Comparison of ENCODE assay signal across 26 cellular contexts in the genomic region with DNA sequence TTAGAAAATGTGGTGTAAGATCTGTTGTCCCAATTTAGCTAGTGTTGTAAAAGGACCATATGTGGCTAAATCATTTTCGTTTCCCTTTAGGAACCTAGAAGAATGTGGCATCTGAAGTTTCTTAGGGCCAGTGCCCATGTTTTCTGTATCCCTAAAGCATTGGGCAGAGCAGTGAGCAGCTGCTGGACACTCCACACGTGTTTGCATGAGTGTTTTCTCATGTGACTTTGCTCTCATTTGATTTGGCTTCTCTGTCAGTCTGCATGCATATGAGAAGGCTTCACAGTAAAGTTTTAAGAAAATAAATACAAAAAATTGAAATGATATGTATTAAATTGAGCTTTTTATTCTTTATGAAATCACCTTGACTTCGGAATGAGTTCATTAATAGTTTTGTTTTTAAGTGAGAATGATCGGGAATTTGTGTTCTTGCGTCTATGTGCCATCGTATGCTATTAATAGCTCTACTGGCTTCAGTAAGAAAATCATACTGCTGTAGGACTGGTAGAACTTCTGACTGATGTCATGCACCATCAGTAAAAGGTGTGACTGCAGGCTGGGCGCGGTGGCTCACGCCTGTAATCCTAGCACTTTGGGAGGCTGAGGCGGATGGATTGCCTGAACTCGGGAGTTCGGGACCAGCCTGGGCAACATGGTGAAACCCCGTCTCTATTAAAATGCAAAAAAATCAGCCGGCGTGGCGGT.
A peak's percentile ranks its signal among the peaks of the same experiment; 100 is the strongest.
DNase-seq lines count a peak whose midpoint lies in the region; ATAC-seq and TF ChIP-seq lines count a peak whose summit lies in the region.
"Had no signal": no experiment of that assay in that cellular context is flagged by ENCODE, and none has a peak within 500 bp of the region (broad histone marks: within the 10 kb centered on the region; RNA-seq: fewer than 3 reads in every experiment).

No MANE protein-coding gene starts in this region.

- H3K4me1 ChIP-seq in CD8-positive, alpha-beta T cell (ENCODE audit: insufficient read depth, low read length) = no peaks in the 10 kb centered on the region
- peaks cover 0 to 16% (median 0%) of the 10 kb centered on the region in 4 donors for H3K4me1 ChIP-seq in Peyer's patch
- H3K4me1 ChIP-seq: breast epithelium, HAP-1, left lung had no signal

- no peak overlapping the region for H3K27ac ChIP-seq in CD8-positive, alpha-beta T cell (ENCODE audit: low read depth, low read length)
- H3K27ac ChIP-seq in Peyer's patch = no peak overlapping the region
- H3K27ac ChIP-seq: BLaER1, breast epithelium, left lung, SK-N-MC, tibial nerve had no signal

- CTCF ChIA-PET in CD8-positive, alpha-beta T cell (lab: Charles Lee) = interaction anchor here (2.5 kb wide), 1 partner anchor 107 kb away, joined by 9 read pairs; no protein-coding TSS in a partner anchor

- intact Hi-C loops in CD8-positive, alpha-beta T cell (cut with DNase I, micrococcal nuclease) = no loop called here

- H3K4me3 Mint-ChIP-seq in CD8-positive, alpha-beta T cell = no peak overlapping the region
- no peak overlapping the region for H3K4me3 Mint-ChIP-seq in IgD-negative memory B cell
- H3K4me3 Mint-ChIP-seq in activated T-helper 17 cell treated with anti-CD3 and anti-CD28 coated beads, Interleukin-2, amount 50 U/mL, for 72 hours = no peak overlapping the region
- H3K4me3 Mint-ChIP-seq: activated CD4-positive, alpha-beta memory T cell treated with anti-CD3 and anti-CD28 coated beads for 36 hours; activated T-helper 1 cell treated with anti-CD3 and anti-CD28 coated beads, Interleukin-12 subunit alpha, Interleukin-12 subunit beta, Interleukin-2, Interleukin-4 antibody, amounts not matched to agents 30 ng/mL and 10 ng/mL and 1 ng/mL, durations not matched to agents 14 hours and 24 hours and 36 hours had no signal

- H3K4me3 ChIP-seq in CD8-positive, alpha-beta T cell (ENCODE audit: low read depth, low read length) = no peak overlapping the region
- no peak overlapping the region for H3K4me3 ChIP-seq in Peyer's patch
- H3K4me3 ChIP-seq: BLaER1, breast epithelium, HAP-1, left lung, SK-N-MC, tibial nerve had no signal

- POLR2A ChIA-PET in CD8-positive, alpha-beta T cell (lab: Charles Lee) = no interaction called here

- no peak for TF ChIP-seq CTCF in CD8-positive, alpha-beta T cell (IDR thresholded peaks at IDR 0.05)
- TF ChIP-seq CTCF in Peyer's patch (IDR thresholded peaks at IDR 0.05) = no peak

- ATAC-seq in CD8-positive, alpha-beta T cell = no peak
- ATAC-seq in activated T-helper 17 cell treated with anti-CD3 and anti-CD28 coated beads, Interleukin-2, amount 50 U/mL, for 72 hours (replicated peaks) = no peak
- ATAC-seq: activated CD4-positive, CD25-positive, alpha-beta regulatory T cell treated with anti-CD3 and anti-CD28 coated beads, Interleukin-2, amount 50 U/mL, for 24 hours; left lung had no signal

- peaks cover 8% of the 10 kb centered on the region for H3K4me1 Mint-ChIP-seq in CD8-positive, alpha-beta T cell (ENCODE audit: low read depth)
- H3K4me1 Mint-ChIP-seq in IgD-negative memory B cell = peaks cover 0 to 4% (median 0%) of the 10 kb centered on the region in 3 donors
- H3K4me1 Mint-ChIP-seq in activated T-helper 17 cell treated with anti-CD3 and anti-CD28 coated beads, Interleukin-2, amount 50 U/mL, for 72 hours = peaks cover 14% of the 10 kb centered on the region

- peak overlapping the region; percentile 20 for H3K27ac Mint-ChIP-seq in CD8-positive, alpha-beta T cell
- peak overlapping the region in 2 of 3 donors; percentile 58 to 87 for H3K27ac Mint-ChIP-seq in IgD-negative memory B cell
- peak overlapping the region; percentile 15 for H3K27ac Mint-ChIP-seq in activated T-helper 17 cell treated with anti-CD3 and anti-CD28 coated beads, Interleukin-2, amount 50 U/mL, for 72 hours
- H3K27ac Mint-ChIP-seq: activated CD4-positive, alpha-beta memory T cell treated with anti-CD3 and anti-CD28 coated beads for 36 hours had no signal

- no peaks in the 10 kb centered on the region for H3K9me3 ChIP-seq in CD8-positive, alpha-beta T cell (ENCODE audit: low read length)
- H3K9me3 ChIP-seq in Peyer's patch = no peaks in the 10 kb centered on the region
- H3K9me3 ChIP-seq: BLaER1, breast epithelium, HAP-1, left lung, tibial nerve had no signal

- H3K27me3 ChIP-seq in CD8-positive, alpha-beta T cell (ENCODE audit: insufficient read depth, low read length) = no peaks in the 10 kb centered on the region
- no peaks in the 10 kb centered on the region for H3K27me3 ChIP-seq in Peyer's patch
- H3K27me3 ChIP-seq: BLaER1, breast epithelium, left lung, tibial nerve had no signal

- H3K9me3 Mint-ChIP-seq in CD8-positive, alpha-beta T cell = no peaks in the 10 kb centered on the region
- no peaks in the 10 kb centered on the region for H3K9me3 Mint-ChIP-seq in IgD-negative memory B cell
- H3K9me3 Mint-ChIP-seq in activated T-helper 17 cell treated with anti-CD3 and anti-CD28 coated beads, Interleukin-2, amount 50 U/mL, for 72 hours = no peaks in the 10 kb centered on the region
- H3K9me3 Mint-ChIP-seq: activated CD4-positive, alpha-beta memory T cell treated with anti-CD3 and anti-CD28 coated beads for 36 hours; activated T-helper 1 cell treated with anti-CD3 and anti-CD28 coated beads, Interleukin-12 subunit alpha, Interleukin-12 subunit beta, Interleukin-2, Interleukin-4 antibody, amounts not matched to agents 30 ng/mL and 10 ng/mL and 1 ng/mL, durations not matched to agents 14 hours and 24 hours and 36 hours had no signal

- no peak for DNase-seq in CD8-positive, alpha-beta T cell
- DNase-seq in myocyte (ENCODE audit: low read depth) = peak; percentile 65
- no peak for DNase-seq in NAMALWA (ENCODE audit: low spot score)
- no peak for DNase-seq in NCI-H146 (lab: John Stamatoyannopoulos, UW)
- no peak for DNase-seq in Peyer's patch
- DNase-seq: activated CD4-positive, alpha-beta memory T cell treated with anti-CD3 and anti-CD28 coated beads for 36 hours; activated naive CD4-positive, alpha-beta T cell treated with anti-CD3 and anti-CD28 coated beads, Interleukin-2, amount 50 U/mL, for 16 hours; effector CD8-positive, alpha-beta T cell; erythroblast; islet precursor cell; left lung; NCI-H1048; NCI-H1694; NCI-H446 treated with DMSO at 0.1 percent for 48 hours; NCI-H774; stimulated activated CD4-positive, alpha-beta T cell treated with anti-CD3 and anti-CD28 coated beads, Interleukin-15, amount 100 ng/mL, for 24 hours; stimulated activated CD4-positive, alpha-beta T cell treated with anti-CD3 and anti-CD28 coated beads, Interleukin-4, amount 100 ng/mL, for 4 hours had no signal

- peaks cover 62% of the 10 kb centered on the region for H3K36me3 ChIP-seq in CD8-positive, alpha-beta T cell (ENCODE audit: insufficient read depth, low read length)
- peaks cover 0 to 100% (median 0%) of the 10 kb centered on the region in 3 donors for H3K36me3 ChIP-seq in Peyer's patch
- H3K36me3 ChIP-seq: breast epithelium had no signal

- H3K27me3 Mint-ChIP-seq in CD8-positive, alpha-beta T cell (ENCODE audit: low read depth) = no peaks in the 10 kb centered on the region
- H3K27me3 Mint-ChIP-seq in IgD-negative memory B cell = no peaks in the 10 kb centered on the region
- no peaks in the 10 kb centered on the region for H3K27me3 Mint-ChIP-seq in activated T-helper 17 cell treated with anti-CD3 and anti-CD28 coated beads, Interleukin-2, amount 50 U/mL, for 72 hours
- H3K27me3 Mint-ChIP-seq: activated CD4-positive, alpha-beta memory T cell treated with anti-CD3 and anti-CD28 coated beads for 36 hours had no signal

- H3K36me3 Mint-ChIP-seq in CD8-positive, alpha-beta T cell = peaks cover 61% of the 10 kb centered on the region
- peaks cover 3% of the 10 kb centered on the region for H3K36me3 Mint-ChIP-seq in IgD-negative memory B cell
- no peaks in the 10 kb centered on the region for H3K36me3 Mint-ChIP-seq in activated T-helper 17 cell treated with anti-CD3 and anti-CD28 coated beads, Interleukin-2, amount 50 U/mL, for 72 hours (ENCODE audit: low read depth)

- TF ChIP-seq POLR2A in Peyer's patch (IDR thresholded peaks at IDR 0.05) = no peak

Comparison
In these comparisons a context has a peak if more than half of its experiments do, and no peak if none do; other contexts are left out.
1. H3K27ac Mint-ChIP-seq: peak in every context shown above with its lines; median percentile 72 in IgD-negative memory B cell; 20 in CD8-positive, alpha-beta T cell; 15 in activated T-helper 17 cell treated with anti-CD3 and anti-CD28 coated beads, Interleukin-2, amount 50 U/mL, for 72 hours.